Comparison of ENCODE assay signal across 8 cellular contexts in the genomic region with DNA sequence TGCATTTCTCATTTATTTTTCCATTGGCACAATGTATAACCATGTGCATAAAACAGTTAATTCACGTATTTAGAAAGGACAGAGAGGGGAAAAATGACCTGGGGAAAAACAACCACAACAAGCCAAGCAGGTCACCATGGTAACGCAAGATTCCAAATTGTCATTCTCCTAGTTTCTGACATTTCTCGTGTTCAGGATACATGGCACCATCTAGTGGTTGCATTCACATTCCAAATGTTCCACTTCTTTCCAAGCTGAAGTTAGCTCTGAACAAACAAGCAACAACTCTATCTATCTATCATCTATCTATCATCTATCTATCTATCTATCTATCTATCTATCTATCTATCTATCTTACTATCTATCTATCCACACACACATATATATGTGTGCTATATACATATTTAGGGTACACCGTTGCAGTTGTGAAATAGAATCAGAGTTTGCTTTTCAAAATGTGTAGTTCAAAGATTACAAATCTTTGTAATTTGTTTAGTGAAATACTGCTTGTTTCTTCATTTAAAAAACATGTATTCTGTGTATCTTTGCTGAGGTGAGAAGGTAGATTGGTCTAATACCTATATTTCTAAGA.
DNase-seq lines count a peak whose midpoint lies in the region; ATAC-seq and TF ChIP-seq lines count a peak whose summit lies in the region.

No MANE protein-coding gene starts in this region.

- TF ChIP-seq CTCF in H9 (conservative IDR thresholded peaks at IDR 0.05): peak; percentile 77
- peak in 2 of 3 donors; percentile 28 to 52 for TF ChIP-seq CTCF in breast epithelium (IDR thresholded peaks at IDR 0.05)
- TF ChIP-seq CTCF in lung (IDR thresholded peaks at IDR 0.05; ENCODE audit: control extremely low read depth, extremely low read depth): peak; percentile 19

- no peak overlapping the region for H2AFZ ChIP-seq in H9 (ENCODE audit: low read length)

- H3K79me1 ChIP-seq in H9 (ENCODE audit: insufficient read depth, low read depth, low read length, poor library complexity, severe bottlenecking): no peaks in the 10 kb centered on the region

- H2BK5ac ChIP-seq in H9 (ENCODE audit: insufficient read length, low read length): no peak overlapping the region

- no peaks in the 10 kb centered on the region; a peak in 1 of 5 replicates for H3K9me3 Mint-ChIP-seq in H9
- peaks cover 0 to 1% (median 0%) of the 10 kb centered on the region in 6 donors for H3K9me3 Mint-ChIP-seq in immature natural killer cell

- H3K36me3 ChIP-seq in breast epithelium (no peaks in the 10 kb centered on the region), lung (ENCODE audit: control insufficient read depth in 2 of 2, insufficient read depth in 2 of 2, low read length in 2 of 2) (no peaks in the 10 kb centered on the region)

- H3K4me2 ChIP-seq in H9 (ENCODE audit: insufficient read depth, insufficient read length, low read length): no peak overlapping the region

- no peaks in the 10 kb centered on the region for H3K79me2 ChIP-seq in H9 (ENCODE audit: insufficient read depth, low read length)

- H4K91ac ChIP-seq in H9 (ENCODE audit: insufficient read length, low read depth, low read length): no peak overlapping the region

- H3K9me3 ChIP-seq in H9 (ENCODE audit: control insufficient read depth, low read depth, low read length) (no peaks in the 10 kb centered on the region), breast epithelium (no peaks in the 10 kb centered on the region), lung (ENCODE audit: control insufficient read depth in 2 of 2, insufficient read depth in 1 of 2, low read length in 1 of 2) (no peaks in the 10 kb centered on the region)

- peak; percentile 7 for DNase-seq in NCI-H1436 (lab: John Stamatoyannopoulos, UW)
- no peak for DNase-seq in NCI-H1436 treated with DMSO at 0.1 percent for 48 hours (lab: John Stamatoyannopoulos, UW)
- DNase-seq in H9: peak; percentile 31
- peak; percentile 28 for DNase-seq in NCI-H446 treated with DMSO at 0.1 percent for 48 hours (lab: John Stamatoyannopoulos, UW)
- no peak for DNase-seq in breast epithelium (ENCODE audit: low spot score in 2 of 2)
- DNase-seq in lung (ENCODE audit: low spot score): no peak
- no peak for DNase-seq in immature natural killer cell

- no peak for TF ChIP-seq POLR2A in breast epithelium (IDR thresholded peaks at IDR 0.05)

- no peak overlapping the region for H2BK12ac ChIP-seq in H9 (ENCODE audit: insufficient read length, low read depth, low read length)

- no peak overlapping the region for H3T11ph ChIP-seq in H9 (ENCODE audit: low read length)

- H2AK5ac ChIP-seq in H9 (ENCODE audit: insufficient read length, low read length): no peak overlapping the region

- H3K27ac Mint-ChIP-seq in H9 (peak overlapping the region in 1 of 3 experiments; percentile 58; a peak in 2 of 7 replicates), immature natural killer cell (no peak overlapping the region)

- H3K4me1 Mint-ChIP-seq in H9: no peaks in the 10 kb centered on the region
- no peaks in the 10 kb centered on the region for H3K4me1 Mint-ChIP-seq in immature natural killer cell

- H4K8ac ChIP-seq in H9 (replicated peaks; ENCODE audit: insufficient read length, low read depth, low read length): no peak overlapping the region

- H3K23ac ChIP-seq in H9 (ENCODE audit: insufficient read length, low read depth, low read length): no peak overlapping the region

- H3K56ac ChIP-seq in H9 (ENCODE audit: insufficient read length, low read depth, low read length): no peak overlapping the region

- H4K20me1 ChIP-seq in H9 (ENCODE audit: control insufficient read depth, insufficient read depth, insufficient read length): no peaks in the 10 kb centered on the region

- H3K27ac ChIP-seq in H9 (ENCODE audit: insufficient read length, low read depth, low read length): no peak overlapping the region
- no peak overlapping the region for H3K27ac ChIP-seq in breast epithelium
- H3K27ac ChIP-seq in lung (ENCODE audit: low read depth in 1 of 2, low read length in 1 of 2): no peak overlapping the region

- ATAC-seq in lung (ENCODE audit: insufficient read depth, low FRiP score) (peak; percentile 47), HG02610 (IDR thresholded peaks at IDR 0.05; ENCODE audit: unreplicated experiment) (no peak)

- H3K14ac ChIP-seq in H9 (ENCODE audit: insufficient read depth, low read length): no peak overlapping the region

- no peaks in the 10 kb centered on the region for H3K23me2 ChIP-seq in H9 (ENCODE audit: insufficient read length, low read depth, low read length, poor library complexity, severe bottlenecking)

- H4K5ac ChIP-seq in H9 (ENCODE audit: insufficient read length, low read depth, low read length): no peak overlapping the region

- no peaks in the 10 kb centered on the region for H3K36me3 Mint-ChIP-seq in H9 (ENCODE audit: insufficient read depth in 1 of 3, low read depth in 3 of 3)
- H3K36me3 Mint-ChIP-seq in immature natural killer cell: no peaks in the 10 kb centered on the region

- intact Hi-C loops in breast epithelium (cut with DNase I; ENCODE audit: low total_unique reads): no loop called here

- WGBS in H9 (ENCODE audit: extremely low coverage, insufficient read length, low lambda C conversion rate): no CpG with 5 or more reads among the region's 4 CpGs
- 27 to 35% methylated on average over 4 of the region's 4 CpGs for WGBS in lung, 2 donors

- H3K9ac ChIP-seq in H9 (ENCODE audit: extremely low read depth, insufficient read length, low read length): no peak overlapping the region

- no peak overlapping the region for H3K4me3 ChIP-seq in breast epithelium
- H3K4me3 ChIP-seq in lung: no peak overlapping the region

- H3K18ac ChIP-seq in H9 (ENCODE audit: insufficient read length, low read depth, low read length): no peak overlapping the region

- no peaks in the 10 kb centered on the region for H3K4me1 ChIP-seq in H9 (ENCODE audit: insufficient read depth, low read length)
- H3K4me1 ChIP-seq in breast epithelium: no peaks in the 10 kb centered on the region
- no peaks in the 10 kb centered on the region for H3K4me1 ChIP-seq in lung (ENCODE audit: control insufficient read depth in 2 of 2, insufficient read depth in 2 of 2, low read length in 2 of 2)

- H2BK20ac ChIP-seq in H9 (ENCODE audit: low read depth, low read length, poor library complexity, severe bottlenecking): no peak overlapping the region

- H3K4ac ChIP-seq in H9 (ENCODE audit: low read depth, low read length): no peak overlapping the region

- H3K27me3 Mint-ChIP-seq in H9 (ENCODE audit: low read depth): no peaks in the 10 kb centered on the region
- peaks cover 0 to 2% (median 2%) of the 10 kb centered on the region in 3 donors for H3K27me3 Mint-ChIP-seq in immature natural killer cell (ENCODE audit: low read depth in 3 of 3)

- H3K4me3 Mint-ChIP-seq in H9: no peak overlapping the region
- H3K4me3 Mint-ChIP-seq in immature natural killer cell: no peak overlapping the region

- no peak overlapping the region for H2BK15ac ChIP-seq in H9 (ENCODE audit: low read depth, low read length)

- H3K27me3 ChIP-seq in H9 (ENCODE audit: insufficient read depth, low read length) (no peaks in the 10 kb centered on the region), breast epithelium (no peaks in the 10 kb centered on the region), lung (ENCODE audit: control insufficient read depth, insufficient read depth) (no peaks in the 10 kb centered on the region)

- no peak overlapping the region for H2BK120ac ChIP-seq in H9 (ENCODE audit: low read depth, low read length, poor library complexity, severe bottlenecking)

Comparison
In these comparisons a context has a peak if more than half of its experiments do, and no peak if none do; other contexts are left out.
1. DNase-seq: peak in NCI-H1436 (single experiment), H9 (single experiment) and NCI-H446 treated with DMSO at 0.1 percent for 48 hours (single experiment); none in NCI-H1436 treated with DMSO at 0.1 percent for 48 hours (single experiment), breast epithelium (0 of 2), lung (single experiment) and immature natural killer cell (0 of 3).
2. CTCF ChIP-seq: peak in every context shown above with its lines; median percentile 77 in H9; 40 in breast epithelium; 19 in lung.